26 cellular contexts compared by ENCODE assay signal in genomic region chr17:12821376-12821940, GRCh38. TPM values are rescaled to one million over a fixed set of nuclear protein-coding genes. Genes with fewer than 3 reads are reported as not detected.
DNase-seq lines count a peak whose midpoint lies in the region; ATAC-seq, FAIRE-seq and TF ChIP-seq lines count a peak whose summit lies in the region.
"Had no signal": no experiment of that assay in that cellular context is flagged by ENCODE, and none has a peak within 500 bp of the region (broad histone marks: within the 10 kb centered on the region; RNA-seq: fewer than 3 reads in every experiment).

No MANE protein-coding gene starts in this region.

- H3K4me3 Mint-ChIP-seq in HFFc6, result no peak overlapping the region
- H3K4me3 Mint-ChIP-seq: activated B cell treated with CpG ODN at 0.5 μM for 24 hours; activated CD4-positive, alpha-beta memory T cell treated with anti-CD3 and anti-CD28 coated beads for 36 hours; dendritic cell treated with granulocyte-macrophage colony-stimulating factor and Interleukin-4, amounts not matched to agents 40 ng/mL and 50 ng/mL, for 4 days had no signal

- WGBS in hepatocyte (ENCODE audit: low lambda C conversion rate, missing lambda C conversion rate), result 76% methylated on average over 4 of the region's 4 CpGs

- TF ChIP-seq CTCF in bronchial epithelial cell (IDR thresholded peaks at IDR 0.05; ENCODE audit: insufficient read depth, low read length, severe bottlenecking), result no peak
- TF ChIP-seq CTCF in hepatocyte (IDR thresholded peaks at IDR 0.05; ENCODE audit: poor library complexity), result no peak
- TF ChIP-seq CTCF in HFFc6 (IDR thresholded peaks at IDR 0.05), result no peak

- H3K9me2 ChIP-seq in hepatocyte (replicated peaks; ENCODE audit: insufficient read depth), result no peaks in the 10 kb centered on the region

- DNase-seq in ELR (ENCODE audit: low read depth) (peak; percentile 1), bronchial epithelial cell (ENCODE audit: low read depth) (peak; percentile 72), hepatocyte (ENCODE audit: low spot score) (peak; percentile 24), renal cortical epithelial cell (ENCODE audit: low read depth) (peak; percentile 12), superior temporal gyrus (ENCODE audit: extremely low spot score) (no peak), HFFc6 (no peak)
- DNase-seq in activated naive CD4-positive, alpha-beta T cell treated with anti-CD3 and anti-CD28 coated beads, Interleukin-2, amount 50 U/mL, for 72 hours (ENCODE audit: low spot score in 2 of 2), result no peak
- DNase-seq: activated B cell treated with CpG ODN at 0.5 μM for 24 hours; activated CD4-positive, alpha-beta memory T cell treated with anti-CD3 and anti-CD28 coated beads for 36 hours; activated effector memory CD4-positive, alpha-beta T cell treated with Interleukin-2 at 50 U/mL for 16 hours; brain microvascular endothelial cell; gastrocnemius medialis; hypothalamus; NCI-H187; NCI-H774; occipital lobe; right cardiac atrium; stimulated activated CD4-positive, alpha-beta T cell treated with anti-CD3 and anti-CD28 coated beads, Interleukin-15, amount 100 ng/mL, for 24 hours; stimulated activated CD8-positive, alpha-beta memory T cell treated with anti-CD3 and anti-CD28 coated beads, Interleukin-4, amount 100 ng/mL, for 48 hours; T1000 had no signal

- peak overlapping the region; percentile 5 for H3K27ac ChIP-seq in hepatocyte
- H3K27ac ChIP-seq: brain microvascular endothelial cell, C4-2B, gastrocnemius medialis had no signal

- no peaks in the 10 kb centered on the region for H3K36me3 ChIP-seq in bronchial epithelial cell (ENCODE audit: control insufficient read depth, insufficient read depth, low read length)
- no peaks in the 10 kb centered on the region for H3K36me3 ChIP-seq in hepatocyte (replicated peaks; ENCODE audit: insufficient read depth, low read depth)
- H3K36me3 ChIP-seq: brain microvascular endothelial cell, gastrocnemius medialis had no signal

- peaks cover 6 to 18% of the 10 kb centered on the region in 2 donors for H3K9me3 Mint-ChIP-seq in activated naive CD4-positive, alpha-beta T cell treated with anti-CD3 and anti-CD28 coated beads, Interleukin-2, amount 50 U/mL, for 72 hours
- H3K9me3 Mint-ChIP-seq in HFFc6, result no peaks in the 10 kb centered on the region

- H3K27me3 Mint-ChIP-seq in HFFc6 (ENCODE audit: insufficient read depth), result no peaks in the 10 kb centered on the region
- H3K27me3 Mint-ChIP-seq: activated B cell treated with CpG ODN at 0.5 μM for 24 hours; activated CD4-positive, alpha-beta memory T cell treated with anti-CD3 and anti-CD28 coated beads for 36 hours; dendritic cell treated with granulocyte-macrophage colony-stimulating factor and Interleukin-4, amounts not matched to agents 40 ng/mL and 50 ng/mL, for 4 days had no signal

- no peaks in the 10 kb centered on the region for H3K79me2 ChIP-seq in hepatocyte

- no peak for FAIRE-seq in bronchial epithelial cell (lab: Jason Lieb, UNC)
- FAIRE-seq: K562 had no signal

- no peaks in the 10 kb centered on the region for H3K27me3 ChIP-seq in bronchial epithelial cell (ENCODE audit: control insufficient read depth, insufficient read depth, low read length)
- no peaks in the 10 kb centered on the region for H3K27me3 ChIP-seq in hepatocyte
- H3K27me3 ChIP-seq: brain microvascular endothelial cell, gastrocnemius medialis had no signal

- H3K4me1 Mint-ChIP-seq in HFFc6 (ENCODE audit: low read depth), result no peaks in the 10 kb centered on the region

- no peak for ATAC-seq in GM19455 (IDR thresholded peaks at IDR 0.05; ENCODE audit: unreplicated experiment)
- ATAC-seq in activated naive CD4-positive, alpha-beta T cell treated with anti-CD3 and anti-CD28 coated beads, Interleukin-2, amount 50 U/mL, for 72 hours, result no peak
- ATAC-seq: gastrocnemius medialis, HCT116, K562, right cardiac atrium had no signal

- peaks cover 7% of the 10 kb centered on the region for H3K4me1 ChIP-seq in hepatocyte (ENCODE audit: insufficient read depth)
- H3K4me1 ChIP-seq: gastrocnemius medialis had no signal

- H3K9me3 ChIP-seq in hepatocyte (ENCODE audit: low read depth), result peaks cover 4% of the 10 kb centered on the region
- H3K9me3 ChIP-seq: gastrocnemius medialis had no signal

- no peak overlapping the region for H2AFZ ChIP-seq in hepatocyte

- H3K4me3 ChIP-seq in bronchial epithelial cell (ENCODE audit: low read depth, low read length), result no peak overlapping the region
- H3K4me3 ChIP-seq in hepatocyte, result no peak overlapping the region
- H3K4me3 ChIP-seq: gastrocnemius medialis, K562, lung had no signal

- H3K27ac Mint-ChIP-seq in activated naive CD4-positive, alpha-beta T cell treated with anti-CD3 and anti-CD28 coated beads, Interleukin-2, amount 50 U/mL, for 72 hours, result no peak overlapping the region
- no peak overlapping the region for H3K27ac Mint-ChIP-seq in HFFc6
- H3K27ac Mint-ChIP-seq: activated B cell treated with CpG ODN at 0.5 μM for 24 hours; activated CD4-positive, alpha-beta memory T cell treated with anti-CD3 and anti-CD28 coated beads for 36 hours; dendritic cell treated with granulocyte-macrophage colony-stimulating factor and Interleukin-4, amounts not matched to agents 40 ng/mL and 50 ng/mL, for 4 days had no signal

- H3K36me3 Mint-ChIP-seq in activated naive CD4-positive, alpha-beta T cell treated with anti-CD3 and anti-CD28 coated beads, Interleukin-2, amount 50 U/mL, for 72 hours, result no peaks in the 10 kb centered on the region
- no peaks in the 10 kb centered on the region for H3K36me3 Mint-ChIP-seq in HFFc6 (ENCODE audit: low read depth)
- H3K36me3 Mint-ChIP-seq: activated CD4-positive, alpha-beta memory T cell treated with anti-CD3 and anti-CD28 coated beads for 36 hours had no signal

- H3K4me2 ChIP-seq in hepatocyte, result no peak overlapping the region

- H4K20me1 ChIP-seq in hepatocyte (ENCODE audit: insufficient read depth, poor library complexity, severe bottlenecking), result no peaks in the 10 kb centered on the region

RNA-seq across cellular contexts. Expression of gene ARHGAP44, which starts 32.2 kb away (rescaled TPM):
- total RNA-seq in bronchial epithelial cell (0.79 and 1.7 TPM in 2 replicates), hepatocyte (3.9 and 4.6 TPM in 2 replicates), renal cortical epithelial cell (1.0 and 1.3 TPM in 2 replicates)
- 4.2 and 5.4 TPM in 2 replicates for polyA plus RNA-seq in hepatocyte
- under 1 TPM in 1 of 2 donors, not detected in 1; 0.21 TPM for total RNA-seq in activated naive CD4-positive, alpha-beta T cell treated with anti-CD3 and anti-CD28 coated beads, Interleukin-2, amount 50 U/mL, for 72 hours
- total RNA-seq in HFFc6 (2021; fragmentation: NEBNext Ultra II Directional; extraction: Animal tissue kit (Norgen Biotek cat#: 25700)), result 1 to 10 TPM in 1 of 6 experiments, under 1 TPM in 5; 0.43 to 1.3 (median 0.68) TPM
- total RNA-seq: activated CD4-positive, alpha-beta memory T cell treated with anti-CD3 and anti-CD28 coated beads for 36 hours had no signal

Comparison
In these comparisons a context has a peak if more than half of its experiments do, and no peak if none do; other contexts are left out.
1. DNase-seq: peak in ELR (single experiment), bronchial epithelial cell (single experiment), hepatocyte (single experiment) and renal cortical epithelial cell (single experiment); none in superior temporal gyrus (single experiment), activated naive CD4-positive, alpha-beta T cell treated with anti-CD3 and anti-CD28 coated beads, Interleukin-2, amount 50 U/mL, for 72 hours (0 of 2) and HFFc6 (single experiment).